In genomic region chr10:68666280-68666760, GRCh38 we compare ENCODE assay signal across 1 cellular context.
TF ChIP-seq lines count a peak whose summit lies in the region.

No MANE protein-coding gene starts in this region.

TF ChIP-seq in K562, 482 proteins besides CTCF, POLR2A, EP300 and RAD21 (continued from another document):
- TF ChIP-seq REST (CRISPR knock-in tag; IDR thresholded peaks at IDR 0.05; ENCODE audit: low read depth), result no peak
- TF ChIP-seq CAMTA2 (CRISPR knock-in tag; conservative IDR thresholded peaks at IDR 0.05), result no peak
- no peak for TF ChIP-seq THRAP3 (IDR thresholded peaks at IDR 0.05; ENCODE audit: borderline replicate concordance)
- TF ChIP-seq ZHX1 (conservative IDR thresholded peaks at IDR 0.05; ENCODE audit: low read length), result no peak
